In the genomic region with DNA sequence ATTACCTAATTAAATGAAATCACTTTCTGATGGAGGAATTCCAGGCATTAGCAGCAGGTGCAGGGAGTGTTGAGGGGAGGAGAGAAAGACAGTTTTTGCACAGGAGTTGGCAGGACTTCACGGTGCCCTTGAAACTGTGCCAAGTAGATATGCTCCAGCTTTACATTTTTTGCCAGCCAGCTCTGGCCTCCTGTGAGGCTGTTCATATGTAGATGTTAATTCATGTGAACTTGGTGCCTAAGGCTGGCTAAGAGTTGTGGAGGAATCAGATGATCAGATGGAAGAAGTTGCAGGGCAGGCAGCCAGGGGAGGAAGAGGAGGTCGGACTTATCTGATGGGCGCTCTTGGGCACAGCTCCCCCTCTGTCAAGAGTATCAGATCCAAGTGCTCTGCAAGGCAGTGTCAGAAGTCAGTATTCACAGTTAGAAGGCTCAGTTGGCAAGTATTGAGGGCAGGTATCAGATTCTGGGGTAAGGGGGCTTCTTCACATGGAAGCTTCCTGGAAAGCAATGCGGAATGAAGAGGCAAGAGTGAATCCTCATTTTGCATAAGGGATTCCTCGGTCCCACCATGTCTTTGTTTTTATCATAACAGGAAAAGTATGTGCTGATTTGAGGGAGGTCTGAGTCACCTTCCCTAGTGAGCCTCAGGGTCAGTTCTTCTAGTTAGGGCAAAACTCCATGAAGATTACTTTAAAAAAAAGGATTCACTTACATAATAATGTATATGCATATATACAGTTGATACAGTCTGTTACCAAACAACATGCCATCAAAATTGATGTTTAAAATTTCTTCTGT, we compare ENCODE assay signal across 13 cellular contexts.
A peak's percentile ranks its signal among the peaks of the same experiment; 100 is the strongest.
DNase-seq lines count a peak whose midpoint lies in the region; ATAC-seq, FAIRE-seq and TF ChIP-seq lines count a peak whose summit lies in the region.
"Had no signal": no experiment of that assay in that cellular context is flagged by ENCODE, and none has a peak within 500 bp of the region (broad histone marks: within the 10 kb centered on the region; RNA-seq: fewer than 3 reads in every experiment).

No MANE protein-coding gene starts in this region.

- POLR2A ChIA-PET in AG04450 (lab: Yijun Ruan, JAX) = no interaction called here

- peak overlapping the region; percentile 32 for H3K27ac Mint-ChIP-seq in T-helper 17 cell
- H3K27ac Mint-ChIP-seq: H9, IgD-negative memory B cell had no signal

- H3K27ac ChIP-seq in AG04450 (ENCODE audit: low read depth, low read length) = no peak overlapping the region

- peaks cover 88% of the 10 kb centered on the region for H3K27me3 Mint-ChIP-seq in T-helper 17 cell

- CTCF ChIA-PET in AG04450 (lab: Charles Lee) = interaction anchor here (0.6 to 10.6 kb wide), 6 partner anchors 14 to 206 kb away, joined by 3 to 268 read pairs (median 22); no protein-coding TSS in a partner anchor

- H3K36me3 Mint-ChIP-seq in T-helper 17 cell (ENCODE audit: low read depth) = peaks cover 8% of the 10 kb centered on the region

- FAIRE-seq in RCC 7860 (lab: Jason Lieb, UNC) (no peak), GM19239 (lab: Jason Lieb, UNC) (no peak)
- FAIRE-seq: colon had no signal

- no peak for TF ChIP-seq CTCF in AG04450 (IDR thresholded peaks at IDR 0.05; ENCODE audit: low read depth, low read length)
- no peak for TF ChIP-seq CTCF in fibroblast of the aortic adventitia (IDR thresholded peaks at IDR 0.05; ENCODE audit: insufficient read depth, low read length)

- no peak overlapping the region for H3K4me3 Mint-ChIP-seq in T-helper 17 cell
- H3K4me3 Mint-ChIP-seq: H9, IgD-negative memory B cell had no signal

- H3K36me3 ChIP-seq in MG63 = no peaks in the 10 kb centered on the region

- no peak overlapping the region for H3K4me3 ChIP-seq in AG04450 (ENCODE audit: low read depth, low read length)
- H3K4me3 ChIP-seq in MG63 = no peak overlapping the region
- no peak overlapping the region for H3K4me3 ChIP-seq in fibroblast of the aortic adventitia (ENCODE audit: low read depth, low read length)

- DNase-seq in AG04450 (ENCODE audit: low read depth, low spot score) = peak; percentile 7
- peak; percentile 31 for DNase-seq in MG63
- no peak for DNase-seq in T-helper 17 cell
- peak; percentile 26 for DNase-seq in fibroblast of the aortic adventitia (ENCODE audit: low read depth)
- DNase-seq in RCC 7860 (ENCODE audit: low spot score) = no peak
- no peak for DNase-seq in NAMALWA (ENCODE audit: low spot score)
- DNase-seq in GM19239 (ENCODE audit: insufficient read length, low spot score) = no peak
- DNase-seq: H9, SHP77 had no signal

- no peaks in the 10 kb centered on the region; the same call in 1 of the 2 replicates for H3K9me3 ChIP-seq in AG04450 (ENCODE audit: control insufficient read depth, insufficient read depth, low read length)
- H3K9me3 ChIP-seq in MG63 = no peaks in the 10 kb centered on the region
- H3K9me3 ChIP-seq in T-helper 17 cell (ENCODE audit: control insufficient read depth, low read length, poor library complexity, severe bottlenecking) = no peaks in the 10 kb centered on the region

- H3K27me3 ChIP-seq in AG04450 (ENCODE audit: control insufficient read depth, insufficient read depth, low read length) (peaks cover 18% of the 10 kb centered on the region), MG63 (peaks cover 18% of the 10 kb centered on the region)

- ATAC-seq in T-helper 17 cell (no peak), GM18873 (IDR thresholded peaks at IDR 0.05; ENCODE audit: low FRiP score, unreplicated experiment) (no peak)
- ATAC-seq: sciatic nerve had no signal

- H3K4me1 Mint-ChIP-seq in T-helper 17 cell = peaks cover 13% of the 10 kb centered on the region
- H3K4me1 Mint-ChIP-seq: IgD-negative memory B cell had no signal

Comparison
In these comparisons a context has a peak if more than half of its experiments do, and no peak if none do; other contexts are left out.
1. DNase-seq: peak in AG04450 (single experiment), MG63 (single experiment) and fibroblast of the aortic adventitia (single experiment); none in T-helper 17 cell (0 of 3), RCC 7860 (single experiment), NAMALWA (single experiment) and GM19239 (single experiment).